In the genomic region with DNA sequence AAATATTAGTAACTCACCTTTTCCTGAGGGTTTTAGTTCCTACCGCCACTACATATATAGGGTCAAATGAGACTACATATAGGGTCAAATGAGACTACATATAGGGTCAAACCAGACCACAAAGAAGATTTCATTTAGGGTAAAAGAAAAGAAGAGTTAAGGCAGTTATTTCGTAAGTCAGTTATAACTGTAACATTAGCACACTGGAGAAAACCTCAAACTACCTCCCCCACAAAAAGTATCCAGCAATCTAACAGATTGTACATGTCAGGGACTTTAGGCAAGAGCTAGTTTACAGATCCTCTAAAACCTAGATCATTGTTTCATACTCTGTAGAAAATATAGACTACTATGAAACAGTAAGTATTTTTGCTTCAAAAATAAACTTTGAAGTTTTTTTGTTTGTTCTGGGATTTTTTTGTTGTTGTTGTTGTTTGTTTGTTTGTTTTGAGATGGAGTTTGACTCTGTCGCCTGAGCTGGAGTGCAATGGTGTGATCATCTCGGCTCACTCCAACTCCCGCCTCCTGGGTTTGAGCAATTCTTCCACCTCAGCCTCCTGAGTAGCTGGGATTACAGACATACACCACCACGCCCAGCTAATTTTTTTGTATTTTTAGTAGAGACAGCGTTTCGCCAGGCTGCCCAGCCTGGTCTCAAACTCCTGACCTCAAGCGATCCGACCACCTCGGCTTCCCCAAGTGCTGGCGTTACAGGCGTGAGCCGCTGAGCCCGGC, we compare ENCODE assay signal across 15 cellular contexts.
A peak's percentile ranks its signal among the peaks of the same experiment; 100 is the strongest.
DNase-seq lines count a peak whose midpoint lies in the region; TF ChIP-seq lines count a peak whose summit lies in the region.
"Had no signal": no experiment of that assay in that cellular context is flagged by ENCODE, and none has a peak within 500 bp of the region (broad histone marks: within the 10 kb centered on the region; RNA-seq: fewer than 3 reads in every experiment).

No MANE protein-coding gene starts in this region.

- H3K4me3 ChIP-seq in GM23248, result no peak overlapping the region
- H3K4me3 ChIP-seq in MG63, result no peak overlapping the region
- H3K4me3 ChIP-seq: thoracic aorta had no signal

- in situ Hi-C loops in GM23248 (cut with MboI), result no loop called here

- 0 out of 2 replicates have a peak overlapping the region, but pooled peaks have one; percentile 3 for H3K9ac ChIP-seq in GM23248

- no peaks in the 10 kb centered on the region for H3K9me2 ChIP-seq in GM23248 (ENCODE audit: insufficient read depth)

- H3K4me2 ChIP-seq in GM23248 (ENCODE audit: unreplicated experiment), result no peak overlapping the region

- H3K27ac ChIP-seq in GM23248, result no peak overlapping the region
- H3K27ac ChIP-seq: thoracic aorta had no signal

- no peak overlapping the region for H2AFZ ChIP-seq in GM23248

- H3F3A ChIP-seq in GM23248 (ENCODE audit: insufficient read depth), result peaks cover 8% of the 10 kb centered on the region; the same call in 1 of the 2 replicates

- H3K36me3 ChIP-seq in GM23248 (ENCODE audit: low read depth) (peaks cover 14% of the 10 kb centered on the region; the same call in 1 of the 2 replicates), MG63 (peaks cover 55% of the 10 kb centered on the region)

- peak; percentile 35 for DNase-seq in GM03348 (ENCODE audit: low spot score)
- peak; percentile 37 for DNase-seq in GM23248
- DNase-seq in SKM-1 (lab: John Stamatoyannopoulos, UW; ENCODE audit: unreplicated experiment), result peak; percentile 76
- no peak for DNase-seq in mesothelial cell of epicardium (ENCODE audit: low spot score in 2 of 2, unreplicated experiment in 2 of 2)
- no peak for DNase-seq in amniotic stem cell (lab: John Stamatoyannopoulos, UW)
- DNase-seq in MG63, result no peak
- DNase-seq in T-helper 1 cell, result no peak
- no peak for DNase-seq in immature natural killer cell
- DNase-seq: activated CD4-positive, alpha-beta T cell treated with anti-CD3 and anti-CD28 coated beads for 4 hours; activated effector memory CD4-positive, alpha-beta T cell treated with Interleukin-2 at 50 U/mL for 16 hours; CD8-positive, alpha-beta memory T cell; mammary epithelial cell; NCI-H2029 treated with DMSO at 0.1 percent for 48 hours; retina had no signal

- H3K27ac Mint-ChIP-seq in mesothelial cell of epicardium (peak overlapping the region; percentile 69), immature natural killer cell (peak overlapping the region in 1 of 6 donors; percentile 17)

- H3K27me3 Mint-ChIP-seq in mesothelial cell of epicardium (ENCODE audit: low read depth), result no peaks in the 10 kb centered on the region
- H3K27me3 Mint-ChIP-seq in immature natural killer cell (ENCODE audit: low read depth in 3 of 3), result peaks cover 0 to under 1% (median 0%) of the 10 kb centered on the region in 3 donors
- H3K27me3 Mint-ChIP-seq: CD8-positive, alpha-beta memory T cell had no signal

- TF ChIP-seq CTCF in mesothelial cell of epicardium (IDR thresholded peaks at IDR 0.05; ENCODE audit: unreplicated experiment), result no peak

- no peaks in the 10 kb centered on the region for H3K4me1 Mint-ChIP-seq in mesothelial cell of epicardium
- no peaks in the 10 kb centered on the region for H3K4me1 Mint-ChIP-seq in immature natural killer cell
- H3K4me1 Mint-ChIP-seq: CD8-positive, alpha-beta memory T cell had no signal

- peaks cover 46% of the 10 kb centered on the region for H3K36me3 Mint-ChIP-seq in mesothelial cell of epicardium
- peaks cover 34 to 63% (median 50%) of the 10 kb centered on the region in 3 donors for H3K36me3 Mint-ChIP-seq in immature natural killer cell

- peaks cover 16% of the 10 kb centered on the region for H3K4me1 ChIP-seq in GM23248 (ENCODE audit: insufficient read depth)

- no peak overlapping the region for H3K4me3 Mint-ChIP-seq in mesothelial cell of epicardium
- no peak overlapping the region for H3K4me3 Mint-ChIP-seq in immature natural killer cell
- H3K4me3 Mint-ChIP-seq: CD8-positive, alpha-beta memory T cell had no signal

- H4K20me1 ChIP-seq in GM23248 (ENCODE audit: insufficient read depth), result no peaks in the 10 kb centered on the region

- no peaks in the 10 kb centered on the region for H3K79me2 ChIP-seq in GM23248 (ENCODE audit: insufficient read depth)

- H3K9me3 ChIP-seq in GM23248 (ENCODE audit: low read depth) (no peaks in the 10 kb centered on the region), MG63 (no peaks in the 10 kb centered on the region)
- H3K9me3 ChIP-seq: thoracic aorta had no signal

- H3K27me3 ChIP-seq in GM23248 (replicated peaks; ENCODE audit: insufficient read depth) (no peaks in the 10 kb centered on the region), MG63 (no peaks in the 10 kb centered on the region)

- H3K9me3 Mint-ChIP-seq in mesothelial cell of epicardium, result no peaks in the 10 kb centered on the region
- no peaks in the 10 kb centered on the region for H3K9me3 Mint-ChIP-seq in immature natural killer cell
- H3K9me3 Mint-ChIP-seq: CD8-positive, alpha-beta memory T cell had no signal

- 72 to 78% methylated on average over 15 of the region's 15 CpGs for WGBS in GM23248 (ENCODE audit: low coverage in 1 of 2, low lambda C conversion rate in 2 of 2, missing lambda C conversion rate in 2 of 2), 2 experiments

Comparison
In these comparisons a context has a peak if more than half of its experiments do, and no peak if none do; other contexts are left out.
1. DNase-seq: peak in GM03348 (single experiment), GM23248 (single experiment) and SKM-1 (single experiment); none in mesothelial cell of epicardium (0 of 2), amniotic stem cell (single experiment), MG63 (single experiment), T-helper 1 cell (0 of 5) and immature natural killer cell (0 of 3).